In the genomic region with DNA sequence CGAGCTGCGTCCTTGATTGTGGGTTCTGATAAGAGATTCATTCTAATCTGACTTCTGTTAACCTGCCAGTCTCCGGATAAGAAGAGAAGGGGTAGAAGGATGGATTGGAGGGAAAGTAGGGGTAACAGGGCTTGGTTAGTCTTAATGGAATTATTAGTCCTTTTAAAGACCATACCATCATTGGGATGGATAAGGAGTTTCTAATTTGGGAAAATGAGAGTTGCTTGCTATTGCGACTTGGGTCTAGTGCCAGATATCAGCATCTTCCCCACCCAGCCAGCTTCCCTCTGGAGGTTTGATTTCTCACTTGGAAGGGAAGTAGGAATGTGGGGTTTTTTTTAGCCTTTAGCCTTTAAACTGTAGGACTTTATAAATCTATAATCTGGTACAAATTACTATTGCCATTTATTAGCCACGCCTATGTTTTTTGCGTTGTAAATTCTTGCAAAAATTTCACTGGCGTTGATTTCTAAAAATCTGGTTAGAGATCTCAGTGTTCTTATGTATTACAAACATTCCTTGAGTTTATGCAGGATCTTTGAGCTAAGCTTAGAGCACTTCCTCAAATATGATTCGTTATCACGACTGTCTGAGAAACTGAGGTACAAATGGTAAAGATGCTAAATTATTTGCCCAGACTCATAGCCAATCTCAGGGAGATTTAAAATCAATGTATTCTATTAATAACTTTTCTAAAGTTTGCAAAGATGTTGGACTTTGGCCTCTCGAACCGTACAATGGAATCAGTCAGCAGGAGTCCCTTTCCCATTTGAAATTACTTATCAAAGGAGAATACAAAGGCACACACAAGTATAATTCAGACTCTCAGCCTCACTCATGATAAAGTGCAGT, we compare ENCODE assay signal across 8 cellular contexts. TPM values are rescaled to one million over a fixed set of nuclear protein-coding genes. Genes with fewer than 3 reads are reported as not detected.
DNase-seq lines count a peak whose midpoint lies in the region; ATAC-seq and TF ChIP-seq lines count a peak whose summit lies in the region.

No MANE protein-coding gene starts in this region.

- peak overlapping the region; percentile 94 for H3K9ac ChIP-seq in fibroblast of lung (ENCODE audit: insufficient read depth, low read length)
- H3K9ac ChIP-seq in rectal smooth muscle tissue (ENCODE audit: low read length), result peak overlapping the region; percentile 85

- H3K36me3 ChIP-seq in GM06990 (ENCODE audit: control insufficient read depth, insufficient read depth, low read length) (no peaks in the 10 kb centered on the region), SJCRH30 (no peaks in the 10 kb centered on the region), fibroblast of lung (ENCODE audit: control insufficient read depth, insufficient read depth, low read length) (no peaks in the 10 kb centered on the region), rectal smooth muscle tissue (ENCODE audit: control insufficient read depth, insufficient read depth, low read length) (no peaks in the 10 kb centered on the region)

- in situ Hi-C loops in GM13977 (cut with MboI; ENCODE audit: low pct_unique_long_range_greater_than_20kb, low sequenced_read_pairs, unreplicated experiment), result no loop called here

- H3K9me3 ChIP-seq in SJCRH30 (replicated peaks), result no peaks in the 10 kb centered on the region
- H3K9me3 ChIP-seq in fibroblast of lung (ENCODE audit: control insufficient read depth, insufficient read depth, low read depth, low read length), result no peaks in the 10 kb centered on the region

- H3K27me3 ChIP-seq in GM06990 (replicated peaks; ENCODE audit: control insufficient read depth, insufficient read depth, low read length) (no peaks in the 10 kb centered on the region), SJCRH30 (no peaks in the 10 kb centered on the region), fibroblast of lung (ENCODE audit: control insufficient read depth, insufficient read depth, low read length) (no peaks in the 10 kb centered on the region), rectal smooth muscle tissue (ENCODE audit: control insufficient read depth, insufficient read depth, low read length) (no peaks in the 10 kb centered on the region)

- H2AFZ ChIP-seq in fibroblast of lung (ENCODE audit: low read length), result no peak overlapping the region

- DNase-seq in GM06990 (ENCODE audit: extremely low read depth, insufficient read length) (no peak), SJCRH30 (no peak), fibroblast of lung (ENCODE audit: low read depth in 2 of 2) (peak in 1 of 2 donors; percentile 44), GM13977 (ENCODE audit: low spot score) (no peak)

- H3K4me2 ChIP-seq in fibroblast of lung (ENCODE audit: extremely low read depth, insufficient read depth, low read length), result peak overlapping the region; percentile 84

- no peak for TF ChIP-seq CTCF in GM06990 (IDR thresholded peaks at IDR 0.05; ENCODE audit: insufficient read depth, low read length, poor library complexity, severe bottlenecking)
- no peak for TF ChIP-seq CTCF in fibroblast of lung (conservative IDR thresholded peaks at IDR 0.05 in 1 of 2, IDR thresholded peaks at IDR 0.05 in 1 of 2; ENCODE audit: low read depth in 1 of 2, low read length in 2 of 2)
- no peak for TF ChIP-seq CTCF in GM13977 (IDR thresholded peaks at IDR 0.05; ENCODE audit: extremely low read depth, insufficient read depth, missing control alignments)

- H3K79me2 ChIP-seq in fibroblast of lung (ENCODE audit: control insufficient read depth, insufficient read depth, low read length), result peaks cover 47% of the 10 kb centered on the region

- ATAC-seq in HG02759 (IDR thresholded peaks at IDR 0.05; ENCODE audit: unreplicated experiment) (no peak), GM21423 (IDR thresholded peaks at IDR 0.05; ENCODE audit: unreplicated experiment) (no peak)
- ATAC-seq in activated CD4-positive, CD25-positive, alpha-beta regulatory T cell treated with anti-CD3 and anti-CD28 coated beads, Interleukin-2, amount 50 U/mL, for 24 hours, result no peak

- H3K4me3 ChIP-seq in GM06990 (replicated peaks; ENCODE audit: low read depth, low read length) (peak overlapping the region; percentile 85), SJCRH30 (peak overlapping the region; percentile 99), fibroblast of lung (replicated peaks in 1 of 4; ENCODE audit: control extremely low read depth in 1 of 4, insufficient read depth in 1 of 4, low read depth in 3 of 4, low read length in 4 of 4) (peak overlapping the region; percentile 66 to 98 (median 78)), rectal smooth muscle tissue (ENCODE audit: low read length) (peak overlapping the region; percentile 91)

- no peaks in the 10 kb centered on the region for H4K20me1 ChIP-seq in fibroblast of lung (ENCODE audit: control insufficient read depth, extremely low read depth, insufficient read depth, low read length)

- H3K27ac ChIP-seq in SJCRH30, result peak overlapping the region; percentile 96
- peak overlapping the region; percentile 78 for H3K27ac ChIP-seq in fibroblast of lung (ENCODE audit: insufficient read depth, low read length)
- H3K27ac ChIP-seq in rectal smooth muscle tissue (ENCODE audit: low read depth, low read length), result peak overlapping the region; percentile 90

- H3K4me1 ChIP-seq in SJCRH30, result peaks cover 4% of the 10 kb centered on the region; the same call in 1 of the 2 replicates
- peaks cover 3% of the 10 kb centered on the region for H3K4me1 ChIP-seq in fibroblast of lung (ENCODE audit: control insufficient read depth, extremely low read depth, insufficient read depth, low read length)
- peaks cover 17% of the 10 kb centered on the region for H3K4me1 ChIP-seq in rectal smooth muscle tissue (ENCODE audit: control insufficient read depth, insufficient read depth, low read length)

RNA-seq across cellular contexts. Expression of a gene that starts 1.3 kb away (rescaled TPM):
- total RNA-seq in SJCRH30 (2014; rRNA removed; shearing (Covaris generic)), result 33.6 and 35.1 TPM in 2 replicates
- 32.9 and 45.2 TPM in 2 replicates for total RNA-seq in fibroblast of lung
- polyA plus RNA-seq in fibroblast of lung, result 32.0 and 42.1 TPM in 2 replicates
- polyA plus RNA-seq in fibroblast of lung (2012), result 20.9 and 28.5 TPM in 2 replicates
- polyA minus RNA-seq in fibroblast of lung (ENCODE audit: low replicate concordance), result 41.8 and 44.1 TPM in 2 replicates

RNA-seq across cellular contexts. Expression of a gene that starts 54.8 kb away (rescaled TPM):
- 14.6 and 15.4 TPM in 2 replicates for total RNA-seq in SJCRH30 (2014; rRNA removed; shearing (Covaris generic))
- 32.9 and 62.1 TPM in 2 replicates for total RNA-seq in fibroblast of lung
- polyA plus RNA-seq in fibroblast of lung, result 24.0 and 24.1 TPM in 2 replicates
- 22.6 and 25.8 TPM in 2 replicates for polyA plus RNA-seq in fibroblast of lung (2012)
- polyA minus RNA-seq in fibroblast of lung (ENCODE audit: low replicate concordance), result 74.7 and 109 TPM in 2 replicates
